Comparison of ENCODE assay signal across 8 cellular contexts in the genomic region with DNA sequence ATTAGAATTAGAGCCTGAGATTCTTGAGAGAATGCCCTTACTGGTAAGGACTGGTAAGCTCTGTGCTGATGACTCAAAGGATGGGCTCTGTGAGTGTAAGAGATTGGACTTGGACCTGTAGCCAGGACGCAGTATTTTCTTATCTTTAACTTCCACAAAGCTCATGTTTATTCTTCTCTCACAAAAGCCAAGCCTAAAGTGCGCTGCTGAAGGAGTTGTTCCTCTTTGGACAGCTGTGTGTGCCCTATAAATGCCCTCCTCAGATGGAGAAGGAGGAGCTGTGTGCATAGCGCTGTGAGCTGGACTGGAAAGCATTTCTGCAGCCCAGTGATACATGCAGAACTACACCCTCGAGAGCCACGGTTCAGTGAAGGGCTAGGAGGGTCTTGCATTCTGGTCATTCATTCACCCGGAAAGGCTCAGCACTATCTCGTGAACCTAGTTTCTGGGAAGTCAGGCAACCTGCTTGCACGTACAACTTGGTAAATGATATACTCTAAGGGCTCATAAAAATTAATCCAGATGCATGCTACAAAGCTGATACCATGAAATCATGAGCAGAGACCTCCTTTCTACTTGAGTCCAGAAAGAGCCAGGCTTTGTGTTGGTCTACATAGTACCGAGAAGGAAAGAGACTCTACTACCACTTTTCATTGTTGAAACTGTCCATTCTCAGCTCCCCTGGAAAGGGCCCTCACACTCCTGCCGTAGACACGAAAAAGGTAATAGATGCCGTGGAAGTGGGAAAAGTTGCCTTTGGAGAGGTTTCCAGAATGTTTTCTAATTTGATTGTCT.
DNase-seq lines count a peak whose midpoint lies in the region; ATAC-seq and TF ChIP-seq lines count a peak whose summit lies in the region.

No MANE protein-coding gene starts in this region.

- no peak overlapping the region for H3K27ac Mint-ChIP-seq in mesothelial cell of epicardium

- H3K79me2 ChIP-seq in Karpas-422 (ENCODE audit: low read length), result no peaks in the 10 kb centered on the region

- no peaks in the 10 kb centered on the region for H3K9me2 ChIP-seq in Karpas-422 (replicated peaks; ENCODE audit: insufficient read depth, low read length)

- peaks cover under 1% of the 10 kb centered on the region for H3K4me1 Mint-ChIP-seq in mesothelial cell of epicardium

- CTCF ChIA-PET in HEK293T (lab: Yijun Ruan, JAX), result interaction anchor here (0.6 kb wide), 1 partner anchor 192 kb away, joined by 3 read pairs; no protein-coding TSS in a partner anchor

- no peaks in the 10 kb centered on the region for H3K9me3 Mint-ChIP-seq in mesothelial cell of epicardium

- H3K4me3 Mint-ChIP-seq in mesothelial cell of epicardium, result no peak overlapping the region

- no peaks in the 10 kb centered on the region for H3K36me3 Mint-ChIP-seq in mesothelial cell of epicardium

- H3K9me3 ChIP-seq in Karpas-422 (ENCODE audit: low read length), result no peaks in the 10 kb centered on the region
- no peaks in the 10 kb centered on the region for H3K9me3 ChIP-seq in duodenal mucosa (ENCODE audit: control insufficient read depth in 1 of 2, low read length in 2 of 2)

- H3K4me1 ChIP-seq in Karpas-422 (ENCODE audit: low read length), result peaks cover 4% of the 10 kb centered on the region
- H3K4me1 ChIP-seq in duodenal mucosa (ENCODE audit: control insufficient read depth in 1 of 2, insufficient read depth in 2 of 2, low read length in 2 of 2), result peaks cover 8 to 17% of the 10 kb centered on the region in 2 donors

- H2AFZ ChIP-seq in Karpas-422 (ENCODE audit: low read length), result peak overlapping the region; percentile 71; the same call in 1 of the 2 replicates

- H3K36me3 ChIP-seq in Karpas-422 (ENCODE audit: insufficient read depth, low read length) (no peaks in the 10 kb centered on the region), duodenal mucosa (ENCODE audit: control insufficient read depth in 1 of 2, insufficient read depth in 2 of 2, low read length in 2 of 2) (no peaks in the 10 kb centered on the region)

- no peak overlapping the region for H3K4me2 ChIP-seq in Karpas-422 (ENCODE audit: low read depth, low read length, poor library complexity, severe bottlenecking)

- no peak overlapping the region for H3K4me3 ChIP-seq in Karpas-422 (ENCODE audit: low read length)
- peak overlapping the region; percentile 48 to 63 for H3K4me3 ChIP-seq in duodenal mucosa (ENCODE audit: low read depth in 1 of 2, low read length in 2 of 2)

- POLR2A ChIA-PET in HEK293T (lab: Yijun Ruan, JAX), result no interaction called here

- TF ChIP-seq CTCF in mesothelial cell of epicardium (IDR thresholded peaks at IDR 0.05; ENCODE audit: unreplicated experiment), result no peak

- H3K9ac ChIP-seq in Karpas-422 (ENCODE audit: low read length), result no peak overlapping the region
- peak overlapping the region; percentile 22 to 33 for H3K9ac ChIP-seq in duodenal mucosa (ENCODE audit: low read depth in 1 of 2, low read length in 2 of 2)

- DNase-seq in CD1c-positive myeloid dendritic cell (ENCODE audit: extremely low spot score) (peak; percentile 64), Karpas-422 (no peak), retina (peak; percentile 61), mesothelial cell of epicardium (ENCODE audit: low spot score in 2 of 2, unreplicated experiment in 2 of 2) (no peak), HEK293T (ENCODE audit: extremely low spot score) (no peak)
- DNase-seq in NK-92 treated with Interleukin-12 subunit alpha and Interleukin-12 subunit beta, amount 100 ng/mL, for 24 hours (lab: John Stamatoyannopoulos, UW), result no peak

- H3K27me3 Mint-ChIP-seq in mesothelial cell of epicardium (ENCODE audit: low read depth), result no peaks in the 10 kb centered on the region

- H4K20me1 ChIP-seq in Karpas-422 (ENCODE audit: insufficient read depth, low read depth, low read length), result no peaks in the 10 kb centered on the region

- H3K27ac ChIP-seq in Karpas-422 (ENCODE audit: low read length) (no peak overlapping the region), duodenal mucosa (ENCODE audit: low read depth, low read length) (peak overlapping the region; percentile 72)

- ATAC-seq in GM21381 (IDR thresholded peaks at IDR 0.05; ENCODE audit: unreplicated experiment), result peak; percentile 83

- H3K27me3 ChIP-seq in Karpas-422 (ENCODE audit: low read length) (no peaks in the 10 kb centered on the region), duodenal mucosa (ENCODE audit: control insufficient read depth in 1 of 2, insufficient read depth in 2 of 2, low read length in 2 of 2) (no peaks in the 10 kb centered on the region)

TF ChIP-seq in HEK293T, 16 proteins besides CTCF, POLR2A, EP300 and RAD21:
- TF ChIP-seq BHLHE40 (IDR thresholded peaks at IDR 0.05; ENCODE audit: borderline replicate concordance) (no peak), FOXK2 (IDR thresholded peaks at IDR 0.05) (no peak), FOXM1 (IDR thresholded peaks at IDR 0.05; ENCODE audit: borderline replicate concordance) (no peak), L3MBTL2 (conservative IDR thresholded peaks at IDR 0.05) (no peak), NFRKB (IDR thresholded peaks at IDR 0.05) (no peak), ARNT (IDR thresholded peaks at IDR 0.05) (no peak), PKNOX1 (IDR thresholded peaks at IDR 0.05) (no peak), CTBP1 (IDR thresholded peaks at IDR 0.05; ENCODE audit: borderline replicate concordance) (no peak), ELF4 (IDR thresholded peaks at IDR 0.05) (no peak), HDGF (IDR thresholded peaks at IDR 0.05; ENCODE audit: borderline replicate concordance) (no peak), SUZ12 (IDR thresholded peaks at IDR 0.05) (no peak)
TF ChIP-seq in HEK293T: peak in this region for 0.

Comparison
In these comparisons a context has a peak if more than half of its experiments do, and no peak if none do; other contexts are left out.
1. DNase-seq: peak in CD1c-positive myeloid dendritic cell (single experiment) and retina (single experiment); none in Karpas-422 (single experiment), mesothelial cell of epicardium (0 of 2), NK-92 treated with Interleukin-12 subunit alpha and Interleukin-12 subunit beta, amount 100 ng/mL, for 24 hours (single experiment) and HEK293T (single experiment).